8 cellular contexts compared by ENCODE assay signal in genomic region chr2:137964066-137964858, GRCh38. TPM values are rescaled to one million over a fixed set of nuclear protein-coding genes. Genes with fewer than 3 reads are reported as not detected.
DNase-seq lines count a peak whose midpoint lies in the region; ATAC-seq, FAIRE-seq and TF ChIP-seq lines count a peak whose summit lies in the region.

Gene HNMT, plus strand, starts transcription at chr2:137964473. Its CDS starts 19 bp downstream, at chr2:137964492.

- POLR2A ChIA-PET in Panc1 (lab: Charles Lee): interaction anchor here (0.6 kb wide), 2 partner anchors 140 to 527 kb away, joined by 6 to 7 read pairs; no protein-coding TSS in a partner anchor

- no peak for FAIRE-seq in GM12891 (lab: Jason Lieb, UNC)

- no peak for DNase-seq in Panc1 (ENCODE audit: low read depth, low spot score)
- DNase-seq in aorta: peak in 1 of 2 donors; percentile 55
- no peak for DNase-seq in GM12891 (ENCODE audit: insufficient read length, low spot score)
- DNase-seq in NCI-H524 treated with DMSO at 0.1 percent for 48 hours (lab: John Stamatoyannopoulos, UW): no peak

- no peak for TF ChIP-seq CTCF in Panc1 (IDR thresholded peaks at IDR 0.05)

- H3K4me3 ChIP-seq in GM08714 (ENCODE audit: low read length) (peak within 1 kb of the TSS; percentile 5; the same call in 1 of the 2 replicates), Panc1 (ENCODE audit: low read depth in 2 of 2, low read length in 2 of 2) (peak within 1 kb of the TSS; percentile 42 to 65), esophagus (ENCODE audit: low read depth in 1 of 2, low read length in 2 of 2) (peak within 1 kb of the TSS; percentile 47 to 54), mononuclear cell (ENCODE audit: low read length) (peak within 1 kb of the TSS; percentile 52), aorta (ENCODE audit: low read length in 2 of 2) (peak within 1 kb of the TSS; percentile 20 to 90)

- ATAC-seq in Panc1: peak; percentile 88
- peak; percentile 77 for ATAC-seq in aorta (ENCODE audit: low FRiP score)
- no peak for ATAC-seq in HG03139 (IDR thresholded peaks at IDR 0.05; ENCODE audit: unreplicated experiment)

- H3K27ac ChIP-seq in Panc1 (ENCODE audit: low read length): peak within 1 kb of the TSS; percentile 91
- peak within 1 kb of the TSS; percentile 63 to 90 for H3K27ac ChIP-seq in esophagus (ENCODE audit: low read depth in 2 of 2, low read length in 1 of 2)
- peak within 1 kb of the TSS; percentile 60 to 83 for H3K27ac ChIP-seq in aorta (ENCODE audit: low read depth in 1 of 2, low read length in 2 of 2)

- BruUV-seq in Panc1 (replicated peaks; lab: Mats Ljungman, UMichigan): TSS peak; percentile 84

- CTCF ChIA-PET in Panc1 (lab: Charles Lee): interaction anchor here (0.6 kb wide), 2 partner anchors 10 to 16 kb away, joined by 4 read pairs; no protein-coding TSS in a partner anchor

- no peaks in the 10 kb centered on the region for H3K9me3 ChIP-seq in Panc1 (ENCODE audit: control insufficient read depth, insufficient read depth, low read depth, low read length)
- no peaks in the 10 kb centered on the region for H3K9me3 ChIP-seq in esophagus (ENCODE audit: control insufficient read depth in 2 of 2, insufficient read depth in 1 of 2, low read depth in 1 of 2, low read length in 1 of 2)
- H3K9me3 ChIP-seq in mononuclear cell (ENCODE audit: low read depth, low read length): no peaks in the 10 kb centered on the region
- H3K9me3 ChIP-seq in aorta (ENCODE audit: control insufficient read depth, low read length): no peaks in the 10 kb centered on the region

- H3K36me3 ChIP-seq in Panc1 (ENCODE audit: control insufficient read depth, insufficient read depth, low read length) (no peaks in the 10 kb centered on the region), esophagus (ENCODE audit: control insufficient read depth in 2 of 2, insufficient read depth in 2 of 2, low read length in 1 of 2) (no peaks in the 10 kb centered on the region), aorta (ENCODE audit: control insufficient read depth in 1 of 2, insufficient read depth in 2 of 2, low read length in 1 of 2) (no peaks in the 10 kb centered on the region)

- WGBS in esophagus, 2 donors: 9 to 18% methylated on average over 15 of the region's 15 CpGs
- 0 to 1% methylated on average over 15 of the region's 15 CpGs for WGBS in aorta, 2 donors

- TF ChIP-seq POLR2A in GM12891 (IDR thresholded peaks at IDR 0.05; ENCODE audit: low read depth, low read length): no peak

- intact Hi-C loops in Panc1 (cut with micrococcal nuclease; ENCODE audit: unreplicated experiment) (no loop called here), aorta (cut with DNase I) (loop anchor here (10.0 kb wide), 3 partner anchors 271 to 531 kb away; no protein-coding TSS in a partner anchor)

- H3K27me3 ChIP-seq in Panc1 (ENCODE audit: control insufficient read depth, insufficient read depth, low read length) (no peaks in the 10 kb centered on the region), esophagus (ENCODE audit: control insufficient read depth in 1 of 2, insufficient read depth in 2 of 2, low read length in 2 of 2) (no peaks in the 10 kb centered on the region), mononuclear cell (ENCODE audit: insufficient read depth, low read length) (no peaks in the 10 kb centered on the region), aorta (ENCODE audit: control insufficient read depth in 1 of 2, insufficient read depth in 2 of 2, low read length in 1 of 2) (no peaks in the 10 kb centered on the region)

- in situ Hi-C loops in Panc1 (cut with HindIII; ENCODE audit: low pct_unique_long_range_greater_than_20kb, low sequenced_read_pairs): no loop called here

- H3K4me1 ChIP-seq in Panc1 (ENCODE audit: control insufficient read depth, insufficient read depth, low read length) (peaks cover 15% of the 10 kb centered on the region), esophagus (ENCODE audit: control insufficient read depth in 2 of 2, insufficient read depth in 2 of 2, low read length in 1 of 2) (no peaks in the 10 kb centered on the region), mononuclear cell (ENCODE audit: insufficient read depth, low read length) (peaks cover 49% of the 10 kb centered on the region), aorta (ENCODE audit: control insufficient read depth in 1 of 2, insufficient read depth in 2 of 2, low read length in 2 of 2) (peaks cover 0 to 2% of the 10 kb centered on the region in 2 donors)

TF ChIP-seq in GM12891, 5 proteins besides CTCF, POLR2A, EP300 and RAD21:
- TF ChIP-seq TAF1 (IDR thresholded peaks at IDR 0.05; ENCODE audit: low read depth, low read length): no peak
- no peak for TF ChIP-seq SPI1 (IDR thresholded peaks at IDR 0.05; ENCODE audit: low read depth, low read length)
- TF ChIP-seq POLR2AphosphoS5 (IDR thresholded peaks at IDR 0.05; ENCODE audit: low read depth, low read length): no peak
- TF ChIP-seq POU2F2 (IDR thresholded peaks at IDR 0.05; ENCODE audit: low read depth, low read length): no peak
- no peak for TF ChIP-seq PAX5 (IDR thresholded peaks at IDR 0.05; ENCODE audit: insufficient read depth, low read length, severe bottlenecking)

RNA-seq across cellular contexts. Expression of gene HNMT, which starts in this region (rescaled TPM):
- 4.1 TPM for total RNA-seq in Panc1 (2021; ENCODE audit: unreplicated experiment)
- polyA plus RNA-seq in Panc1 (2012; ENCODE audit: insufficient read length): 3.7 TPM
- 10 to 100 TPM; 12.3 to 16.4 TPM for polyA plus RNA-seq in esophagus
- total RNA-seq in mononuclear cell: 42.2 TPM
- total RNA-seq in aorta: 10 to 100 TPM; 35.8 to 82.8 TPM
- 100 to 1,000 TPM in 1 of 2 donors, 10 to 100 TPM in 1; 65.5 to 102 TPM for polyA plus RNA-seq in aorta
- polyA plus RNA-seq in GM12891 (2012; ENCODE audit: low read depth, missing spikeins): not detected

Comparison
In these comparisons a context has a peak if more than half of its experiments do, and no peak if none do; other contexts are left out.
1. H3K4me3 ChIP-seq: peak in every context shown above with its lines; median percentile 55 in aorta; 54 in Panc1; 52 in mononuclear cell; 50 in esophagus; 5 in GM08714.